1 cellular context compared by ENCODE assay signal in genomic region chr16:28591355-28591754, GRCh38.
TF ChIP-seq lines count a peak whose summit lies in the region.

No MANE protein-coding gene starts in this region.

TF ChIP-seq in HepG2, 621 proteins besides CTCF, POLR2A, EP300 and RAD21:
- TF ChIP-seq ZXDC (CRISPR knock-in tag; IDR thresholded peaks at IDR 0.05) = no peak
- TF ChIP-seq THAP7 (CRISPR knock-in tag; IDR thresholded peaks at IDR 0.05) = no peak
- peak; percentile 1 for TF ChIP-seq AGO2 (optimal IDR thresholded peaks at IDR 0.05; ENCODE audit: low read depth, low read length)
- 0 out of 2 replicates have a peak, but pooled peaks have one; percentile 18 for TF ChIP-seq FOXO4 (CRISPR knock-in tag; conservative IDR thresholded peaks at IDR 0.05)
- no peak for TF ChIP-seq MLXIP (CRISPR knock-in tag; IDR thresholded peaks at IDR 0.05; ENCODE audit: borderline replicate concordance)
- no peak for TF ChIP-seq RBM22 (optimal IDR thresholded peaks at IDR 0.05; ENCODE audit: low read length)
